9 cellular contexts compared by ENCODE assay signal in genomic region chr15:53586815-53587214, GRCh38.
DNase-seq lines count a peak whose midpoint lies in the region; ATAC-seq and TF ChIP-seq lines count a peak whose summit lies in the region.
"Had no signal": no experiment of that assay in that cellular context is flagged by ENCODE, and none has a peak within 500 bp of the region (broad histone marks: within the 10 kb centered on the region; RNA-seq: fewer than 3 reads in every experiment).

No MANE protein-coding gene starts in this region.

- H3K36me3 Mint-ChIP-seq in activated T-helper 2 cell treated with anti-CD3 and anti-CD28 coated beads, Interferon-gamma antibody, Interleukin-2, Interleukin-4, amounts not matched to agents 10 μg/mL and 5 μg/mL and 100 μg/mL, durations not matched to agents 14 hours and 24 hours and 36 hours (ENCODE audit: low read depth), result no peaks in the 10 kb centered on the region
- no peaks in the 10 kb centered on the region for H3K36me3 Mint-ChIP-seq in mesothelial cell of epicardium
- no peaks in the 10 kb centered on the region for H3K36me3 Mint-ChIP-seq in T-cell

- ATAC-seq in GM18870 (IDR thresholded peaks at IDR 0.05; ENCODE audit: unreplicated experiment) (peak; percentile 71), T-cell (replicated peaks in 1 of 4) (no peak)

- H3K36me3 ChIP-seq in prostate gland, result no peaks in the 10 kb centered on the region

- no peak overlapping the region for H3K4me3 Mint-ChIP-seq in activated T-helper 2 cell treated with anti-CD3 and anti-CD28 coated beads, Interferon-gamma antibody, Interleukin-2, Interleukin-4, amounts not matched to agents 10 μg/mL and 5 μg/mL and 100 μg/mL, durations not matched to agents 14 hours and 24 hours and 36 hours (ENCODE audit: low read depth)
- H3K4me3 Mint-ChIP-seq in mesothelial cell of epicardium, result no peak overlapping the region
- no peak overlapping the region for H3K4me3 Mint-ChIP-seq in T-cell

- H3K27me3 ChIP-seq in prostate gland (replicated peaks; ENCODE audit: insufficient read depth), result no peaks in the 10 kb centered on the region

- H3K4me1 ChIP-seq in prostate gland (replicated peaks), result no peaks in the 10 kb centered on the region

- H3K27me3 Mint-ChIP-seq in activated T-helper 2 cell treated with anti-CD3 and anti-CD28 coated beads, Interferon-gamma antibody, Interleukin-2, Interleukin-4, amounts not matched to agents 10 μg/mL and 5 μg/mL and 100 μg/mL, durations not matched to agents 14 hours and 24 hours and 36 hours (ENCODE audit: low read depth), result no peaks in the 10 kb centered on the region
- H3K27me3 Mint-ChIP-seq in mesothelial cell of epicardium (ENCODE audit: low read depth), result peaks cover 22% of the 10 kb centered on the region
- peaks cover 0 to under 1% of the 10 kb centered on the region in 2 donors for H3K27me3 Mint-ChIP-seq in T-cell

- 31% methylated on average over 3 of the region's 3 CpGs for WGBS in prostate gland

- H3K4me3 ChIP-seq in Jurkat, Clone E6-1 (ENCODE audit: low read length), result no peak overlapping the region
- no peak overlapping the region for H3K4me3 ChIP-seq in prostate gland

- CTCF ChIA-PET in T-cell (lab: Charles Lee), result no interaction called here

- no peak overlapping the region for H3K27ac ChIP-seq in prostate gland
- H3K27ac ChIP-seq: epithelial cell of prostate had no signal

- no peak overlapping the region for H3K27ac Mint-ChIP-seq in activated T-helper 2 cell treated with anti-CD3 and anti-CD28 coated beads, Interferon-gamma antibody, Interleukin-2, Interleukin-4, amounts not matched to agents 10 μg/mL and 5 μg/mL and 100 μg/mL, durations not matched to agents 14 hours and 24 hours and 36 hours
- H3K27ac Mint-ChIP-seq in mesothelial cell of epicardium, result no peak overlapping the region
- no peak overlapping the region for H3K27ac Mint-ChIP-seq in T-cell

- intact Hi-C loops in activated T-helper 2 cell treated with anti-CD3 and anti-CD28 coated beads, Interferon-gamma antibody, Interleukin-2, Interleukin-4, amounts not matched to agents 10 μg/mL and 5 μg/mL and 100 μg/mL, durations not matched to agents 14 hours and 24 hours and 36 hours (cut with micrococcal nuclease), result no loop called here
- intact Hi-C loops in prostate gland (cut with DNase I), result no loop called here

- H3K9me3 ChIP-seq in prostate gland, result no peaks in the 10 kb centered on the region

- DNase-seq in D341Med (ENCODE audit: low spot score) (peak; percentile 58), mesothelial cell of epicardium (ENCODE audit: low spot score in 2 of 2, unreplicated experiment in 2 of 2) (peak in 1 of 2 experiments; percentile 43), prostate gland (ENCODE audit: low spot score) (no peak), GM03348 (ENCODE audit: low spot score) (no peak), T-cell (no peak)
- peak; percentile 43 for DNase-seq in Jurkat, Clone E6-1 (ENCODE audit: low read depth, low spot score)
- peak; percentile 8 for DNase-seq in activated T-helper 2 cell treated with anti-CD3 and anti-CD28 coated beads, Interferon-gamma antibody, Interleukin-2, Interleukin-4, amounts not matched to agents 10 μg/mL and 5 μg/mL and 100 μg/mL, durations not matched to agents 14 hours and 24 hours and 36 hours (ENCODE audit: low spot score)

- TF ChIP-seq CTCF in mesothelial cell of epicardium (IDR thresholded peaks at IDR 0.05; ENCODE audit: unreplicated experiment) (peak; percentile 43), prostate gland (IDR thresholded peaks at IDR 0.05) (peak in 1 of 4 experiments; percentile 10)

- POLR2A ChIA-PET in T-cell (lab: Charles Lee), result no interaction called here

- no peaks in the 10 kb centered on the region for H3K4me1 Mint-ChIP-seq in activated T-helper 2 cell treated with anti-CD3 and anti-CD28 coated beads, Interferon-gamma antibody, Interleukin-2, Interleukin-4, amounts not matched to agents 10 μg/mL and 5 μg/mL and 100 μg/mL, durations not matched to agents 14 hours and 24 hours and 36 hours (ENCODE audit: low read depth)
- no peaks in the 10 kb centered on the region for H3K4me1 Mint-ChIP-seq in mesothelial cell of epicardium
- no peaks in the 10 kb centered on the region for H3K4me1 Mint-ChIP-seq in T-cell

- no peaks in the 10 kb centered on the region for H3K9me3 Mint-ChIP-seq in activated T-helper 2 cell treated with anti-CD3 and anti-CD28 coated beads, Interferon-gamma antibody, Interleukin-2, Interleukin-4, amounts not matched to agents 10 μg/mL and 5 μg/mL and 100 μg/mL, durations not matched to agents 14 hours and 24 hours and 36 hours
- H3K9me3 Mint-ChIP-seq in mesothelial cell of epicardium, result no peaks in the 10 kb centered on the region
- no peaks in the 10 kb centered on the region for H3K9me3 Mint-ChIP-seq in T-cell

- no peak for TF ChIP-seq POLR2A in prostate gland (IDR thresholded peaks at IDR 0.05)

Comparison
In these comparisons a context has a peak if more than half of its experiments do, and no peak if none do; other contexts are left out.
1. DNase-seq: peak in D341Med (single experiment), Jurkat, Clone E6-1 (single experiment) and activated T-helper 2 cell treated with anti-CD3 and anti-CD28 coated beads, Interferon-gamma antibody, Interleukin-2, Interleukin-4, amounts not matched to agents 10 μg/mL and 5 μg/mL and 100 μg/mL, durations not matched to agents 14 hours and 24 hours and 36 hours (single experiment); none in prostate gland (single experiment), GM03348 (single experiment) and T-cell (0 of 34).